ENCODE assay signal across 8 cellular contexts in genomic region chr3:4983739-4984510, GRCh38. TPM values are rescaled to one million over a fixed set of nuclear protein-coding genes. Genes with fewer than 3 reads are reported as not detected.
DNase-seq lines count a peak whose midpoint lies in the region; ATAC-seq and TF ChIP-seq lines count a peak whose summit lies in the region.

No MANE protein-coding gene starts in this region.

- peaks cover 79% of the 10 kb centered on the region for H3K4me1 Mint-ChIP-seq in nephron progenitor cell

- peak overlapping the region; percentile 13; the same call in 1 of the 2 replicates for H3K27ac ChIP-seq in KMS-11
- H3K27ac ChIP-seq in thoracic aorta, result peak overlapping the region; percentile 99

- H3K9ac ChIP-seq in KMS-11, result no peak overlapping the region

- H3K9me3 ChIP-seq in thoracic aorta, result no peaks in the 10 kb centered on the region

- DNase-seq in Caki2 (ENCODE audit: low read depth) (peak; percentile 68), nephron progenitor cell (no peak), thoracic aorta (ENCODE audit: low spot score) (no peak), NCI-H2196 (lab: John Stamatoyannopoulos, UW; ENCODE audit: unreplicated experiment) (no peak)
- peak; percentile 77 for DNase-seq in activated CD4-positive, alpha-beta T cell treated with anti-CD3 and anti-CD28 coated beads, Interleukin-2, amount 50 U/mL, for 1 hour
- peak; percentile 77 for DNase-seq in effector CD4-positive, alpha-beta T cell

- no peaks in the 10 kb centered on the region for H3K9me3 Mint-ChIP-seq in nephron progenitor cell

- peak; percentile 44 for ATAC-seq in GM21447 (IDR thresholded peaks at IDR 0.05; ENCODE audit: unreplicated experiment)
- ATAC-seq in thoracic aorta (ENCODE audit: insufficient number of reproducible peaks, low FRiP score, low read depth), result no peak

- H3K27me3 ChIP-seq in KMS-11 (ENCODE audit: insufficient read depth, low read depth), result no peaks in the 10 kb centered on the region
- no peaks in the 10 kb centered on the region for H3K27me3 ChIP-seq in thoracic aorta (replicated peaks; ENCODE audit: insufficient read depth)

- peak overlapping the region; percentile 13; the same call in 1 of the 2 replicates for H3K4me2 ChIP-seq in KMS-11

- TF ChIP-seq CTCF in KMS-11 (conservative IDR thresholded peaks at IDR 0.05; ENCODE audit: low read depth, low read length) (no peak), nephron progenitor cell (IDR thresholded peaks at IDR 0.05) (no peak), thoracic aorta (IDR thresholded peaks at IDR 0.05) (no peak)

- peaks cover 19% of the 10 kb centered on the region for H3K36me3 Mint-ChIP-seq in nephron progenitor cell (ENCODE audit: low read depth)

- H3K36me3 ChIP-seq in KMS-11 (ENCODE audit: insufficient read depth), result no peaks in the 10 kb centered on the region
- H3K36me3 ChIP-seq in thoracic aorta, result peaks cover 9% of the 10 kb centered on the region

- H3K4me3 Mint-ChIP-seq in nephron progenitor cell, result peak overlapping the region; percentile 78

- H3K27me3 Mint-ChIP-seq in nephron progenitor cell (ENCODE audit: low read depth, poor library complexity), result peaks cover 5% of the 10 kb centered on the region

- no peaks in the 10 kb centered on the region for H3K79me2 ChIP-seq in KMS-11 (ENCODE audit: insufficient read depth, low read depth)

- H4K20me1 ChIP-seq in KMS-11 (ENCODE audit: insufficient read depth), result no peaks in the 10 kb centered on the region

- H3K4me1 ChIP-seq in KMS-11 (ENCODE audit: low read depth, poor library complexity, severe bottlenecking) (peaks cover 21% of the 10 kb centered on the region), thoracic aorta (ENCODE audit: control insufficient read depth in 1 of 2, low read depth in 2 of 2) (peaks cover 34 to 65% of the 10 kb centered on the region in 2 donors)

- H3K4me3 ChIP-seq in KMS-11 (IDR thresholded peaks at IDR 0.05; ENCODE audit: insufficient read depth, low read depth, low read length), result no peak overlapping the region
- H3K4me3 ChIP-seq in thoracic aorta, result peak overlapping the region; percentile 93

- peak overlapping the region; percentile 29 for H3K27ac Mint-ChIP-seq in nephron progenitor cell

- in situ Hi-C loops in Caki2 (cut with HindIII; ENCODE audit: low pct_unique_long_range_greater_than_20kb, low sequenced_read_pairs), result no loop called here

- no peak overlapping the region for H2AFZ ChIP-seq in KMS-11 (ENCODE audit: low read depth)

RNA-seq across cellular contexts. Expression of gene BHLHE40, which starts 4.7 kb away (rescaled TPM):
- 35.3 and 49.9 TPM in 2 replicates for total RNA-seq in Caki2 (2014; rRNA removed; shearing (Covaris generic); ENCODE audit: low replicate concordance)
- 100 to 1,000 TPM in 1 of 2 donors, 10 to 100 TPM in 1; 47.2 to 109 TPM for total RNA-seq in thoracic aorta

Comparison
In these comparisons a context has a peak if more than half of its experiments do, and no peak if none do; other contexts are left out.
1. DNase-seq: peak in Caki2 (single experiment), activated CD4-positive, alpha-beta T cell treated with anti-CD3 and anti-CD28 coated beads, Interleukin-2, amount 50 U/mL, for 1 hour (single experiment) and effector CD4-positive, alpha-beta T cell (single experiment); none in nephron progenitor cell (single experiment), thoracic aorta (single experiment) and NCI-H2196 (single experiment).